Comparison of ENCODE assay signal across 8 cellular contexts in genomic region chr11:65652511-65653228, GRCh38. TPM values are rescaled to one million over a fixed set of nuclear protein-coding genes. Genes with fewer than 3 reads are reported as not detected.
A peak's percentile ranks its signal among the peaks of the same experiment; 100 is the strongest.
DNase-seq lines count a peak whose midpoint lies in the region; ATAC-seq, FAIRE-seq and TF ChIP-seq lines count a peak whose summit lies in the region.

No MANE protein-coding gene starts in this region.

- peak overlapping the region; percentile 17 for H2AFZ ChIP-seq in ACC112 (ENCODE audit: low read length, unreplicated experiment)

- FAIRE-seq in small intestine (lab: Jason Lieb, UNC), result no peak

- in situ Hi-C loops in T47D (cut with HindIII; ENCODE audit: low pct_unique_long_range_greater_than_20kb, low sequenced_read_pairs), result no loop called here

- ATAC-seq in GM18868 (IDR thresholded peaks at IDR 0.05; ENCODE audit: unreplicated experiment), result peak; percentile 75
- ATAC-seq in HG03097 (IDR thresholded peaks at IDR 0.05; ENCODE audit: low FRiP score, unreplicated experiment), result peak; percentile 54

- H3K27ac ChIP-seq in ACC112 (ENCODE audit: low read depth, low read length) (peak overlapping the region; percentile 91), VCaP (peak overlapping the region; percentile 99), small intestine (ENCODE audit: low read depth in 1 of 2, low read length in 1 of 2) (peak overlapping the region; percentile 85 to 97)

- H3K27me3 ChIP-seq in ACC112 (ENCODE audit: insufficient read depth, low read length) (no peaks in the 10 kb centered on the region), small intestine (ENCODE audit: control insufficient read depth in 2 of 2, insufficient read depth in 2 of 2, low read length in 2 of 2) (no peaks in the 10 kb centered on the region)

- H3K4me3 ChIP-seq in ACC112 (ENCODE audit: low read depth, low read length), result peak overlapping the region; percentile 74
- H3K4me3 ChIP-seq in small intestine (ENCODE audit: low read depth in 1 of 2, low read length in 2 of 2), result peak overlapping the region; percentile 38 to 51

- H3K79me2 ChIP-seq in ACC112 (ENCODE audit: control insufficient read depth, insufficient read depth, low read length, unreplicated experiment), result no peaks in the 10 kb centered on the region

- H3K9me3 ChIP-seq in small intestine (ENCODE audit: control insufficient read depth, low read depth), result no peaks in the 10 kb centered on the region

- TF ChIP-seq CTCF in VCaP (conservative IDR thresholded peaks at IDR 0.05), result peak; percentile 21

- peaks cover 16% of the 10 kb centered on the region for H3K4me1 ChIP-seq in ACC112 (ENCODE audit: control insufficient read depth, insufficient read depth, low read length, unreplicated experiment)
- peaks cover 5 to 7% of the 10 kb centered on the region in 2 donors for H3K4me1 ChIP-seq in small intestine (ENCODE audit: control insufficient read depth in 2 of 2, insufficient read depth in 1 of 2, low read depth in 1 of 2, low read length in 1 of 2)

- DNase-seq in NCI-H2196 (lab: John Stamatoyannopoulos, UW; ENCODE audit: unreplicated experiment) (peak; percentile 94), T47D (ENCODE audit: low read depth in 1 of 2, low spot score in 1 of 2) (peak; percentile 94 to 99), iPS-NIHi11 (ENCODE audit: low spot score) (peak; percentile 98), small intestine (peak; percentile 93)

- H3K36me3 ChIP-seq in ACC112 (ENCODE audit: insufficient read depth, low read length) (peaks cover 13% of the 10 kb centered on the region; the same call in 1 of the 2 replicates), small intestine (ENCODE audit: control insufficient read depth in 2 of 2, insufficient read depth in 2 of 2, low read length in 2 of 2) (peaks cover 3 to 10% of the 10 kb centered on the region in 2 donors)

- WGBS in small intestine, 3 donors, result 0 to 1% (median 1%) methylated on average over 62 to 68 of the region's 68 CpGs

RNA-seq across cellular contexts. Expression of gene RELA, which starts 10.0 kb away (rescaled TPM):
- polyA plus RNA-seq in small intestine, result 10 to 100 TPM; 32.2 to 40.5 (median 33.0) TPM

RNA-seq across cellular contexts. Expression of gene SIPA1, which starts 14.8 kb away (rescaled TPM):
- polyA plus RNA-seq in small intestine, result 10 to 100 TPM; 21.7 to 45.2 (median 41.1) TPM

RNA-seq across cellular contexts. Expression of gene PCNX3, which starts 37.1 kb away (rescaled TPM):
- 10 to 100 TPM; 12.7 to 25.7 (median 18.6) TPM for polyA plus RNA-seq in small intestine

RNA-seq across cellular contexts. Expression of gene MAP3K11, which starts 38.6 kb away (rescaled TPM):
- polyA plus RNA-seq in small intestine, result 100 to 1,000 TPM in 2 of 3 donors, 10 to 100 TPM in 1; 66.4 to 180 (median 175) TPM

RNA-seq across cellular contexts. Expression of gene KCNK7, which starts 57.1 kb away (rescaled TPM):
- 10 to 100 TPM in 1 of 3 donors, under 1 TPM in 1, not detected in 1; 0.84 to 31.1 TPM for polyA plus RNA-seq in small intestine

Comparison
In these comparisons a context has a peak if more than half of its experiments do, and no peak if none do; other contexts are left out.
1. Peak in every context shown above with its lines: DNase-seq, ATAC-seq, H3K4me3 ChIP-seq and H3K27ac ChIP-seq.